ENCODE assay signal across 8 cellular contexts in the genomic region with DNA sequence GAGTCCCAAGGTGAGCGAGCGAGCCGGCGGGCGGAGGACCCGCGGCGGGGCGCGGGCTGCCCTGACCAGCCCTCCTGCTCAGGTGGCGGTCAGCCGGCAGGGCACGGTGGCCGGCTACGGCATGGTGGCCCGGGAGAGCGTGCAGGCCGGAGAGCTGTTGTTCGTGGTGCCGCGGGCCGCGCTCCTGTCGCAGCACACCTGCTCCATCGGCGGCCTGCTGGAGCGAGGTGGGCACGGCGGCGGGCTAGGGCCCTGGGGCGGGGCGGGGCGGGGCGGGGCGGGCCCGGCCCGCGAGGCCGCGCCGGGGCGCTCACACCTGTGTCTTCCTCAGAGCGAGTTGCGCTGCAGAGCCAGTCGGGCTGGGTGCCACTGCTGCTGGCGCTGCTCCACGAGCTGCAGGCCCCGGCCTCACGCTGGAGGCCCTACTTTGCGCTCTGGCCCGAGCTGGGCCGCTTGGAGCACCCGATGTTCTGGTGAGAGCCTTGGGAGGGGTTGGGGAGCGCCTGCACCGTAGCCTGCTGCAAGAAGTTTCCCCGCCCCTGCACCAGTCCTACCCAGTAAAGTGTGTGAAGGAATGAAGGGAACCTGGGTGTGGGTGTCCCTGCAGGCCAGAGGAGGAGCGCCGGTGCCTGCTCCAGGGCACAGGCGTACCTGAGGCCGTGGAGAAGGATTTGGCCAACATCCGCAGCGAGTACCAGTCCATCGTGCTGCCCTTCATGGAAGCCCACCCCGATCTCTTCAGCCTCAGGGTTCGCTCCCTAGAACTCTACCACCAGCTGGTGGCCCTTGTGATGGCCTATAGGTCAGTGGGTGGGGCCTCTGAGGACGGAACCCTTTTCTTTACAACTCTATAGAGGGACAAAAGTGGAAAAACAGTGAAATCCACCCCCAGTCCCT. TPM values are rescaled to one million over a fixed set of nuclear protein-coding genes. Genes with fewer than 3 reads are reported as not detected.
DNase-seq lines count a peak whose midpoint lies in the region; ATAC-seq and TF ChIP-seq lines count a peak whose summit lies in the region.

No MANE protein-coding gene starts in this region.

- peak overlapping the region; percentile 31 for H4K91ac ChIP-seq in mesenchymal stem cell (ENCODE audit: low read length)

- peak overlapping the region; percentile 54 for H2BK120ac ChIP-seq in mesenchymal stem cell (ENCODE audit: low read depth, low read length)

- WGBS in mesenchymal stem cell, result 33% methylated on average over 31 of the region's 66 CpGs
- WGBS in suprapubic skin, result 31% methylated on average over 12 of the region's 66 CpGs

- no peak for TF ChIP-seq EP300 in suprapubic skin (IDR thresholded peaks at IDR 0.05)

- TF ChIP-seq POLR2A in suprapubic skin (IDR thresholded peaks at IDR 0.05), result no peak

- intact Hi-C loops in dorsolateral prefrontal cortex (cut with DNase I), result loop anchor here (2.0 to 10.0 kb wide), 6 partner anchors 115 to 391 kb away; a partner anchor contains a TSS

- H3K4me3 ChIP-seq in dorsolateral prefrontal cortex, result peak overlapping the region; percentile 69 to 99 (median 91)
- H3K4me3 ChIP-seq in mesenchymal stem cell (ENCODE audit: insufficient read depth in 1 of 2, low read depth in 1 of 2, low read length in 2 of 2), result peak overlapping the region; percentile 85 to 86
- H3K4me3 ChIP-seq in suprapubic skin, result peak overlapping the region; percentile 97

- H2BK12ac ChIP-seq in mesenchymal stem cell (ENCODE audit: low read length in 2 of 2), result no peak overlapping the region

- peak; percentile 22 for DNase-seq in COR-L47 (lab: John Stamatoyannopoulos, UW)
- DNase-seq in T-helper 22 cell (ENCODE audit: low read depth), result peak; percentile 22
- DNase-seq in dorsolateral prefrontal cortex, result peak in 1 of 10 donors; percentile 24
- DNase-seq in mesenchymal stem cell, result no peak
- DNase-seq in suprapubic skin (ENCODE audit: low spot score in 2 of 2), result no peak
- DNase-seq in SHP77 treated with DMSO at 0.1 percent for 48 hours (lab: John Stamatoyannopoulos, UW), result no peak

- H3K18ac ChIP-seq in mesenchymal stem cell (ENCODE audit: low read depth in 1 of 2, low read length in 2 of 2), result peak overlapping the region; percentile 33 to 86

- peak overlapping the region in 46 of 59 donors; percentile 21 to 83 (median 70) for H3K27ac ChIP-seq in dorsolateral prefrontal cortex
- H3K27ac ChIP-seq in mesenchymal stem cell (ENCODE audit: low read length, poor library complexity, severe bottlenecking), result no peak overlapping the region
- H3K27ac ChIP-seq in suprapubic skin, result peak overlapping the region; percentile 86

- peaks cover 21% of the 10 kb centered on the region for H3K4me1 ChIP-seq in mesenchymal stem cell (ENCODE audit: control insufficient read depth, insufficient read depth, low read depth, low read length)
- peaks cover 23% of the 10 kb centered on the region for H3K4me1 ChIP-seq in suprapubic skin

- no peak overlapping the region for H2BK15ac ChIP-seq in mesenchymal stem cell (ENCODE audit: low read depth, poor library complexity, severe bottlenecking)

- H3K23ac ChIP-seq in mesenchymal stem cell (ENCODE audit: low read length in 2 of 2), result peak overlapping the region in 1 of 2 experiments; percentile 70

- H3K9ac ChIP-seq in mesenchymal stem cell (ENCODE audit: low read length), result peak overlapping the region; percentile 83

- H2AK5ac ChIP-seq in mesenchymal stem cell (ENCODE audit: low read length, severe bottlenecking), result no peak overlapping the region

- peak overlapping the region; percentile 79 for H2AFZ ChIP-seq in mesenchymal stem cell (ENCODE audit: low read depth, low read length)

- ATAC-seq in GM19455 (IDR thresholded peaks at IDR 0.05; ENCODE audit: unreplicated experiment), result peak; percentile 51
- peak; percentile 14 for ATAC-seq in HG03469 (IDR thresholded peaks at IDR 0.05; ENCODE audit: unreplicated experiment)

- no peak overlapping the region for H2BK5ac ChIP-seq in mesenchymal stem cell (ENCODE audit: low read depth, low read length, poor library complexity, severe bottlenecking)

- no peaks in the 10 kb centered on the region for H3K27me3 ChIP-seq in dorsolateral prefrontal cortex
- H3K27me3 ChIP-seq in mesenchymal stem cell (ENCODE audit: control insufficient read depth in 1 of 2, insufficient read depth in 1 of 2, low read length in 2 of 2), result no peaks in the 10 kb centered on the region
- H3K27me3 ChIP-seq in suprapubic skin, result no peaks in the 10 kb centered on the region

- peak overlapping the region; percentile 86 for H4K8ac ChIP-seq in mesenchymal stem cell (ENCODE audit: low read length)

- TF ChIP-seq CTCF in dorsolateral prefrontal cortex (IDR thresholded peaks at IDR 0.05 in 54 of 56, conservative IDR thresholded peaks at IDR 0.05 in 2 of 56; ENCODE audit: low read depth in 1 of 56, partially characterized antibody in 56 of 56) (peak in 1 of 56 donors; percentile 2), suprapubic skin (IDR thresholded peaks at IDR 0.05) (no peak)

- H3K36me3 ChIP-seq in mesenchymal stem cell (ENCODE audit: control insufficient read depth in 1 of 2, insufficient read depth in 2 of 2, low read depth in 1 of 2, low read length in 2 of 2) (peaks cover 43 to 47% of the 10 kb centered on the region in 2 experiments), suprapubic skin (peaks cover 35% of the 10 kb centered on the region)

- no peaks in the 10 kb centered on the region for H3K9me3 ChIP-seq in mesenchymal stem cell (ENCODE audit: control insufficient read depth, low read length)
- no peaks in the 10 kb centered on the region for H3K9me3 ChIP-seq in suprapubic skin

- H3K4me2 ChIP-seq in mesenchymal stem cell (ENCODE audit: low read length, poor library complexity, severe bottlenecking), result peak overlapping the region; percentile 86

- peak overlapping the region in 1 of 2 experiments; percentile 68 for H3K14ac ChIP-seq in mesenchymal stem cell (ENCODE audit: low read length in 2 of 2)

- peak overlapping the region in 1 of 2 experiments; percentile 47 for H3K4ac ChIP-seq in mesenchymal stem cell (ENCODE audit: low read depth in 1 of 2, low read length in 2 of 2)

- peaks cover 28% of the 10 kb centered on the region for H3K79me1 ChIP-seq in mesenchymal stem cell (replicated peaks; ENCODE audit: low read length, poor library complexity, severe bottlenecking)

RNA-seq across cellular contexts. Expression of a gene that starts 0.8 kb away (rescaled TPM):
- total RNA-seq in dorsolateral prefrontal cortex (10 to 100 TPM; 14.5 to 47.1 (median 26.3) TPM), suprapubic skin (10 to 100 TPM; 42.6 to 71.8 (median 51.7) TPM)
- 4.6 TPM for polyA plus RNA-seq in mesenchymal stem cell (2013, experiment 1 of 2)
- 4.2 TPM for polyA plus RNA-seq in mesenchymal stem cell (2013, experiment 2 of 2)

RNA-seq across cellular contexts. Expression of a gene that starts 16.2 kb away (rescaled TPM):
- total RNA-seq in dorsolateral prefrontal cortex, result 1,000 to 10,000 TPM in 17 of 120 experiments, 100 to 1,000 TPM in 103; 366 to 1,232 (median 838) TPM
- polyA plus RNA-seq in mesenchymal stem cell (2013, experiment 1 of 2), result 8.0 TPM
- 8.0 TPM for polyA plus RNA-seq in mesenchymal stem cell (2013, experiment 2 of 2)
- 10 to 100 TPM; 42.5 to 70.3 (median 50.7) TPM for total RNA-seq in suprapubic skin

Comparison
In these comparisons a context has a peak if more than half of its experiments do, and no peak if none do; other contexts are left out.
1. DNase-seq: peak in COR-L47 (single experiment) and T-helper 22 cell (single experiment); none in mesenchymal stem cell (single experiment), suprapubic skin (0 of 2) and SHP77 treated with DMSO at 0.1 percent for 48 hours (single experiment).
2. RNA of a gene that starts 16.2 kb away (total RNA-seq): 366 to 1,232 TPM in dorsolateral prefrontal cortex; 42.5 to 70.3 TPM in suprapubic skin; every median in the first group is over 4 times any median in the second.
3. Peak in every context shown above with its lines, with median percentiles within 50 percentile points of each other: H3K4me3 ChIP-seq.